In genomic region chr1:51463561-51463960, GRCh38 we compare ENCODE assay signal across 19 cellular contexts. TPM values are rescaled to one million over a fixed set of nuclear protein-coding genes. Genes with fewer than 3 reads are reported as not detected.
DNase-seq lines count a peak whose midpoint lies in the region; ATAC-seq, FAIRE-seq and TF ChIP-seq lines count a peak whose summit lies in the region.
"Had no signal": no experiment of that assay in that cellular context is flagged by ENCODE, and none has a peak within 500 bp of the region (broad histone marks: within the 10 kb centered on the region; RNA-seq: fewer than 3 reads in every experiment).

No MANE protein-coding gene starts in this region.

- no peak overlapping the region for H3K4me3 ChIP-seq in HEK293 (ENCODE audit: low read depth, low read length)
- no peak overlapping the region for H3K4me3 ChIP-seq in small intestine (ENCODE audit: low read depth in 1 of 2, low read length in 2 of 2)
- H3K4me3 ChIP-seq: GM12878, Peyer's patch had no signal

- no peaks in the 10 kb centered on the region for H3K4me1 ChIP-seq in HEK293 (ENCODE audit: control insufficient read depth, insufficient read depth, low read length)
- H3K4me1 ChIP-seq in small intestine (ENCODE audit: control insufficient read depth in 2 of 2, insufficient read depth in 1 of 2, low read depth in 1 of 2, low read length in 1 of 2) = no peaks in the 10 kb centered on the region
- H3K4me1 ChIP-seq: BE2C, Peyer's patch had no signal

- intact Hi-C loops in left colon (cut with DNase I, micrococcal nuclease) = no loop called here

- CTCF ChIA-PET in HEK293 (lab: Yijun Ruan, JAX) = interaction anchor here (0.6 kb wide), 1 partner anchor 462 kb away, joined by 3 read pairs; no protein-coding TSS in a partner anchor

- FAIRE-seq in small intestine (lab: Jason Lieb, UNC) = peak; percentile 41
- FAIRE-seq: GM12878, H1 had no signal

- POLR2A ChIA-PET in HEK293 (lab: Yijun Ruan, JAX) = no interaction called here

- H3K27me3 ChIP-seq in small intestine (ENCODE audit: control insufficient read depth in 2 of 2, insufficient read depth in 2 of 2, low read length in 2 of 2) = no peaks in the 10 kb centered on the region
- H3K27me3 ChIP-seq: BE2C, Peyer's patch had no signal

- H3K27ac ChIP-seq in HEK293 (ENCODE audit: extremely low read depth, low read depth, low read length) = no peak overlapping the region
- no peak overlapping the region for H3K27ac ChIP-seq in small intestine (ENCODE audit: low read depth in 1 of 2, low read length in 1 of 2)
- H3K27ac ChIP-seq: Peyer's patch had no signal

- ATAC-seq in left colon = peak; percentile 56
- ATAC-seq: GM12878, Right ventricle myocardium inferior had no signal

- H3K9me3 ChIP-seq in HEK293 (ENCODE audit: control insufficient read depth, insufficient read depth, low read depth, low read length) = no peaks in the 10 kb centered on the region
- no peaks in the 10 kb centered on the region for H3K9me3 ChIP-seq in small intestine (ENCODE audit: control insufficient read depth, low read depth)
- H3K9me3 ChIP-seq: BE2C, Peyer's patch had no signal

- peaks cover 9 to 28% of the 10 kb centered on the region in 2 experiments; a peak in 2 of 3 replicates for H3K36me3 ChIP-seq in HEK293 (ENCODE audit: control insufficient read depth in 2 of 2, insufficient read depth in 1 of 2, low read length in 2 of 2)
- H3K36me3 ChIP-seq in small intestine (ENCODE audit: control insufficient read depth in 2 of 2, insufficient read depth in 2 of 2, low read length in 2 of 2) = peaks cover 2% of the 10 kb centered on the region in 2 donors
- H3K36me3 ChIP-seq: BE2C had no signal

- DNase-seq in amniotic epithelial cell (ENCODE audit: low read depth) = peak; percentile 52
- DNase-seq in left colon = no peak
- peak; percentile 26 for DNase-seq in small intestine
- no peak for DNase-seq in NCI-H748 treated with DMSO at 0.1 percent for 48 hours (lab: John Stamatoyannopoulos, UW)
- DNase-seq in NCI-H128 (lab: John Stamatoyannopoulos, UW; ENCODE audit: unreplicated experiment) = no peak
- no peak for DNase-seq in stimulated activated CD4-positive, alpha-beta T cell treated with anti-CD3 and anti-CD28 coated beads, Interleukin-4, amount 100 ng/mL, for 4 hours
- DNase-seq: BE2C; CD4-positive, alpha-beta T cell; DMS153; KBM-7; NCI-H1105 treated with DMSO at 0.1 percent for 48 hours; NCI-H187; NCI-H2107; NCI-H510A treated with DMSO at 0.1 percent for 48 hours; Peyer's patch had no signal

- 30 to 53% (median 50%) methylated on average over 1 of the region's 1 CpG for WGBS in small intestine, 3 donors

- no peak for TF ChIP-seq CTCF in HEK293 (tag by site-specific recombination; IDR thresholded peaks at IDR 0.05)

TF ChIP-seq in HEK293, 187 proteins besides CTCF, POLR2A, EP300 and RAD21:
- TF ChIP-seq ZSCAN5A (tag by site-specific recombination; IDR thresholded peaks at IDR 0.05) = no peak
- 0 out of 2 replicates have a peak, but pooled peaks have one; percentile 34 for TF ChIP-seq ZEB2 (tag by site-specific recombination; IDR thresholded peaks at IDR 0.05)
- TF ChIP-seq ELK4 (IDR thresholded peaks at IDR 0.05; ENCODE audit: borderline replicate concordance, low read depth, low read length) = no peak
- TF ChIP-seq, protein P1, sequence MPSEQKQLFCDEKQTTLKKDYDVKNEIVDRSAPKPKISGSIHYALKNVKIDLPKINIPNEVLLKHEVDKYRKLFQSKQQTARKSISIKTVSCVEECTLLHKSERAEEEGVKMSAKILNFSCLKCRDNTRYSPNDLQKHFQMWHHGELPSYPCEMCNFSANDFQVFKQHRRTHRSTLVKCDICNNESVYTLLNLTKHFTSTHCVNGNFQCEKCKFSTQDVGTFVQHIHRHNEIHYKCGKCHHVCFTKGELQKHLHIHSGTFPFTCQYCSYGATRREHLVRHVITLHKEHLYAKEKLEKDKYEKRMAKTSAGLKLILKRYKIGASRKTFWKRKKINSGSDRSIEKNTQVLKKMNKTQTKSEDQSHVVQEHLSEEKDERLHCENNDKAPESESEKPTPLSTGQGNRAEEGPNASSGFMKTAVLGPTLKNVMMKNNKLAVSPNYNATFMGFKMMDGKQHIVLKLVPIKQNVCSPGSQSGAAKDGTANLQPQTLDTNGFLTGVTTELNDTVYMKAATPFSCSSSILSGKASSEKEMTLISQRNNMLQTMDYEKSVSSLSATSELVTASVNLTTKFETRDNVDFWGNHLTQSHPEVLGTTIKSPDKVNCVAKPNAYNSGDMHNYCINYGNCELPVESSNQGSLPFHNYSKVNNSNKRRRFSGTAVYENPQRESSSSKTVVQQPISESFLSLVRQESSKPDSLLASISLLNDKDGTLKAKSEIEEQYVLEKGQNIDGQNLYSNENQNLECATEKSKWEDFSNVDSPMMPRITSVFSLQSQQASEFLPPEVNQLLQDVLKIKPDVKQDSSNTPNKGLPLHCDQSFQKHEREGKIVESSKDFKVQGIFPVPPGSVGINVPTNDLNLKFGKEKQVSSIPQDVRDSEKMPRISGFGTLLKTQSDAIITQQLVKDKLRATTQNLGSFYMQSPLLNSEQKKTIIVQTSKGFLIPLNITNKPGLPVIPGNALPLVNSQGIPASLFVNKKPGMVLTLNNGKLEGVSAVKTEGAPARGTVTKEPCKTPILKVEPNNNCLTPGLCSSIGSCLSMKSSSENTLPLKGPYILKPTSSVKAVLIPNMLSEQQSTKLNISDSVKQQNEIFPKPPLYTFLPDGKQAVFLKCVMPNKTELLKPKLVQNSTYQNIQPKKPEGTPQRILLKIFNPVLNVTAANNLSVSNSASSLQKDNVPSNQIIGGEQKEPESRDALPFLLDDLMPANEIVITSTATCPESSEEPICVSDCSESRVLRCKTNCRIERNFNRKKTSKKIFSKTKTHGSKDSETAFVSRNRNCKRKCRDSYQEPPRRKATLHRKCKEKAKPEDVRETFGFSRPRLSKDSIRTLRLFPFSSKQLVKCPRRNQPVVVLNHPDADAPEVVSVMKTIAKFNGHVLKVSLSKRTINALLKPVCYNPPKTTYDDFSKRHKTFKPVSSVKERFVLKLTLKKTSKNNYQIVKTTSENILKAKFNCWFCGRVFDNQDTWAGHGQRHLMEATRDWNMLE (tag by site-specific recombination; conservative IDR thresholded peaks at IDR 0.05; ENCODE audit: low read depth) = no peak
- TF ChIP-seq GLI4 (tag by site-specific recombination; IDR thresholded peaks at IDR 0.05) = no peak
- TF ChIP-seq PRDM6 (tag by site-specific recombination; IDR thresholded peaks at IDR 0.05) = 0 out of 2 replicates have a peak, but pooled peaks have one; percentile 23
- no peak for TF ChIP-seq ZNF791 (tag by site-specific recombination; IDR thresholded peaks at IDR 0.05)
TF ChIP-seq in HEK293: peak in this region for 2.

RNA-seq across cellular contexts. Expression of gene EPS15, which starts 55.5 kb away (rescaled TPM):
- total RNA-seq in left colon = 10 to 100 TPM; 48.7 to 55.6 TPM
- polyA plus RNA-seq in small intestine = 10 to 100 TPM; 14.1 to 15.3 (median 15.1) TPM

Comparison
In these comparisons a context has a peak if more than half of its experiments do, and no peak if none do; other contexts are left out.
1. DNase-seq: peak in amniotic epithelial cell (single experiment) and small intestine (single experiment); none in left colon (0 of 2), NCI-H748 treated with DMSO at 0.1 percent for 48 hours (single experiment), NCI-H128 (single experiment) and stimulated activated CD4-positive, alpha-beta T cell treated with anti-CD3 and anti-CD28 coated beads, Interleukin-4, amount 100 ng/mL, for 4 hours (0 of 2).